In the genomic region with DNA sequence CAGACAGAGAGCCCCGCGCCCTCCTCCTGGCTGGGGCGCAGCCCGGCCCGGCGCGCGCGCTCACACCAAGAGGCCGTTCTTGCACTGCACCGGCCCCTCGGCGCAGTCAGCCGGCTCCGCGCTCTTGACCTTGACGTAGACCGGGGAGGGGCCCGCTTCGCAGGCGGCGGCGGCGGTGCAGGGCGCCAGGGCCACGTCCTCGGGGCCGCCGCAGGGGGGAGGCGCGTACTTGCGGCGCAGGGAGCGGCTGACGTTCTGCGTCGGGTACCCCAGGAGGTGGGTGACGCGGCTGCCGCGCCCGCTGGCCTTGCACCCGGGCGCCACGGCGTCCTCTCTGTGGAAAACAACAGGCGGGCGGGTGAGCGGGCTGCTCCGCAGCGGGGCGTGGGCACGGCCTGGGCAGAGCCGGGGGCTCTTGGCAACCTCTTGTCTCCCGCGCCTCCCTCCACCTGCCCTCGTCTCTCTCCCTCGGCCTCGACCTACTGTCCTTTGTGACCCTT, we compare ENCODE assay signal across 8 cellular contexts. TPM values are rescaled to one million over a fixed set of nuclear protein-coding genes. Genes with fewer than 3 reads are reported as not detected.
DNase-seq lines count a peak whose midpoint lies in the region; ATAC-seq and TF ChIP-seq lines count a peak whose summit lies in the region.

No MANE protein-coding gene starts in this region.

- H3K9ac ChIP-seq in HUES6 (ENCODE audit: low read length), result peak overlapping the region; percentile 58
- peak overlapping the region; percentile 59 for H3K9ac ChIP-seq in SK-N-SH

- H3K4me3 ChIP-seq in HUES6 (ENCODE audit: low read depth, low read length) (peak overlapping the region; percentile 74), SK-N-SH (ENCODE audit: low read depth in 2 of 2, low read length in 1 of 2) (peak overlapping the region; percentile 36 to 49; a peak in 2 of 4 replicates), neutrophil (ENCODE audit: low read depth in 1 of 2, low read length in 1 of 2) (peak overlapping the region; percentile 57 to 72)

- peaks cover 14% of the 10 kb centered on the region for H3F3A ChIP-seq in SK-N-SH (replicated peaks; ENCODE audit: insufficient read depth)

- H3K27ac Mint-ChIP-seq in activated naive CD4-positive, alpha-beta T cell treated with anti-CD3 and anti-CD28 coated beads, Interleukin-2, amount 50 U/mL, for 24 hours, result peak overlapping the region; percentile 74

- peak overlapping the region; percentile 71 for H3K4me2 ChIP-seq in SK-N-SH

- POLR2A ChIA-PET in SK-N-SH (lab: Yijun Ruan, JAX), result no interaction called here

- no peaks in the 10 kb centered on the region for H3K36me3 Mint-ChIP-seq in activated naive CD4-positive, alpha-beta T cell treated with anti-CD3 and anti-CD28 coated beads, Interleukin-2, amount 50 U/mL, for 24 hours

- DNase-seq in CD1c-positive myeloid dendritic cell (ENCODE audit: extremely low spot score) (peak; percentile 75), SK-N-SH (peak; percentile 88), germinal center (ENCODE audit: low spot score) (peak; percentile 55), stromal cell of bone marrow (ENCODE audit: low read depth) (peak; percentile 63)

- TF ChIP-seq RAD21 in SK-N-SH (IDR thresholded peaks at IDR 0.05; ENCODE audit: low read length), result no peak

- no peaks in the 10 kb centered on the region for H3K9me3 Mint-ChIP-seq in activated naive CD4-positive, alpha-beta T cell treated with anti-CD3 and anti-CD28 coated beads, Interleukin-2, amount 50 U/mL, for 24 hours

- H3K9me3 ChIP-seq in HUES6 (ENCODE audit: control insufficient read depth, insufficient read depth, low read depth, low read length) (no peaks in the 10 kb centered on the region), SK-N-SH (no peaks in the 10 kb centered on the region), neutrophil (no peaks in the 10 kb centered on the region)

- peak; percentile 88 for ATAC-seq in GM19468 (IDR thresholded peaks at IDR 0.05; ENCODE audit: extremely low read depth, unreplicated experiment)

- peak overlapping the region; percentile 87 for H3K4me3 Mint-ChIP-seq in activated naive CD4-positive, alpha-beta T cell treated with anti-CD3 and anti-CD28 coated beads, Interleukin-2, amount 50 U/mL, for 24 hours

- H2AFZ ChIP-seq in SK-N-SH (ENCODE audit: low read depth), result peak overlapping the region; percentile 19

- H3K79me2 ChIP-seq in SK-N-SH (ENCODE audit: insufficient read depth), result no peaks in the 10 kb centered on the region

- H3K27me3 Mint-ChIP-seq in activated naive CD4-positive, alpha-beta T cell treated with anti-CD3 and anti-CD28 coated beads, Interleukin-2, amount 50 U/mL, for 24 hours, result no peaks in the 10 kb centered on the region

- TF ChIP-seq EP300 in SK-N-SH (IDR thresholded peaks at IDR 0.05; ENCODE audit: borderline replicate concordance in 1 of 2, low read depth in 1 of 2, low read length in 1 of 2), result no peak

- no peaks in the 10 kb centered on the region for H3K9me2 ChIP-seq in SK-N-SH

- CTCF ChIA-PET in SK-N-SH (lab: Yijun Ruan, JAX), result interaction anchor here (0.8 to 1.9 kb wide), 3 partner anchors 33 to 38 kb away, joined by 3 to 7 read pairs (median 4); no protein-coding TSS in a partner anchor

- H3K4me1 ChIP-seq in HUES6 (ENCODE audit: control insufficient read depth, insufficient read depth, low read length), result peaks cover 5% of the 10 kb centered on the region; the same call in 1 of the 2 replicates
- H3K4me1 ChIP-seq in SK-N-SH (ENCODE audit: control insufficient read depth in 1 of 2, insufficient read depth in 2 of 2, low read depth in 1 of 2, low read length in 1 of 2), result peaks cover 6 to 10% of the 10 kb centered on the region in 2 experiments; a peak in 2 of 4 replicates
- peaks cover 18 to 22% of the 10 kb centered on the region in 2 experiments for H3K4me1 ChIP-seq in neutrophil (ENCODE audit: control insufficient read depth in 1 of 2, insufficient read depth in 1 of 2, low read depth in 1 of 2, low read length in 1 of 2)

- TF ChIP-seq CTCF in SK-N-SH (IDR thresholded peaks at IDR 0.05) (no peak), neutrophil (IDR thresholded peaks at IDR 0.05) (peak; percentile 44)

- H3K27me3 ChIP-seq in HUES6 (ENCODE audit: control insufficient read depth, insufficient read depth, low read length) (peaks cover 48% of the 10 kb centered on the region), SK-N-SH (ENCODE audit: insufficient read depth) (no peaks in the 10 kb centered on the region), neutrophil (peaks cover 22% of the 10 kb centered on the region)

- peaks cover 23% of the 10 kb centered on the region for H3K4me1 Mint-ChIP-seq in activated naive CD4-positive, alpha-beta T cell treated with anti-CD3 and anti-CD28 coated beads, Interleukin-2, amount 50 U/mL, for 24 hours

- no peaks in the 10 kb centered on the region for H4K20me1 ChIP-seq in SK-N-SH (ENCODE audit: insufficient read depth)

- H3K36me3 ChIP-seq in HUES6 (ENCODE audit: control insufficient read depth, insufficient read depth, low read length) (no peaks in the 10 kb centered on the region), SK-N-SH (replicated peaks in 1 of 2; ENCODE audit: control insufficient read depth in 1 of 2, insufficient read depth in 2 of 2, low read length in 1 of 2) (no peaks in the 10 kb centered on the region), neutrophil (no peaks in the 10 kb centered on the region)

- WGBS in SK-N-SH (ENCODE audit: low lambda C conversion rate), result 58% methylated on average over 6 of the region's 59 CpGs

- no peak overlapping the region for H3K27ac ChIP-seq in HUES6 (ENCODE audit: low read depth, low read length)
- peak overlapping the region in 1 of 2 experiments; percentile 56; a peak in 2 of 4 replicates for H3K27ac ChIP-seq in SK-N-SH (ENCODE audit: low read depth in 2 of 2, low read length in 1 of 2)
- H3K27ac ChIP-seq in neutrophil, result peak overlapping the region; percentile 32

TF ChIP-seq in SK-N-SH, 30 proteins besides CTCF, POLR2A, EP300 and RAD21:
- no peak for TF ChIP-seq RXRA (IDR thresholded peaks at IDR 0.05; ENCODE audit: borderline replicate concordance, low read depth)

RNA-seq across cellular contexts. Expression of gene VSIG8, which starts 7.7 kb away (rescaled TPM):
- polyA plus RNA-seq in SK-N-SH (2012; rRNA removed), result not detected in 2 replicates
- 0.03 and 0.08 TPM in 2 replicates for polyA plus RNA-seq in SK-N-SH (2012; cell fraction: cytosol; rRNA removed)
- 0.19 and 0.27 TPM in 2 replicates for polyA plus RNA-seq in SK-N-SH (2012; cell fraction: nucleus; rRNA removed)

RNA-seq across cellular contexts. Expression of gene SLAMF8, which starts 28.1 kb away (rescaled TPM):
- polyA plus RNA-seq in SK-N-SH (2012; rRNA removed), result not detected in 2 replicates
- not detected in 2 replicates for polyA plus RNA-seq in SK-N-SH (2012; cell fraction: cytosol; rRNA removed)
- polyA plus RNA-seq in SK-N-SH (2012; cell fraction: nucleus; rRNA removed), result 0.07 and 0.10 TPM in 2 replicates

RNA-seq across cellular contexts. Expression of gene CFAP45, which starts 45.2 kb away (rescaled TPM):
- 0.57 and 0.74 TPM in 2 replicates for polyA plus RNA-seq in SK-N-SH (2012; rRNA removed)
- polyA plus RNA-seq in SK-N-SH (2012; cell fraction: cytosol; rRNA removed), result 0.51 and 0.66 TPM in 2 replicates
- polyA plus RNA-seq in SK-N-SH (2012; cell fraction: nucleus; rRNA removed), result 0.95 and 2.1 TPM in 2 replicates

RNA-seq across cellular contexts. Expression of gene FCRL6, which starts 52.6 kb away (rescaled TPM):
- polyA plus RNA-seq in SK-N-SH (2012; rRNA removed), result not detected in 2 replicates
- polyA plus RNA-seq in SK-N-SH (2012; cell fraction: cytosol; rRNA removed), result not detected in 2 replicates
- 0.05 TPM in 2 replicates for polyA plus RNA-seq in SK-N-SH (2012; cell fraction: nucleus; rRNA removed)
